ENCODE assay signal across 38 cellular contexts in the genomic region with DNA sequence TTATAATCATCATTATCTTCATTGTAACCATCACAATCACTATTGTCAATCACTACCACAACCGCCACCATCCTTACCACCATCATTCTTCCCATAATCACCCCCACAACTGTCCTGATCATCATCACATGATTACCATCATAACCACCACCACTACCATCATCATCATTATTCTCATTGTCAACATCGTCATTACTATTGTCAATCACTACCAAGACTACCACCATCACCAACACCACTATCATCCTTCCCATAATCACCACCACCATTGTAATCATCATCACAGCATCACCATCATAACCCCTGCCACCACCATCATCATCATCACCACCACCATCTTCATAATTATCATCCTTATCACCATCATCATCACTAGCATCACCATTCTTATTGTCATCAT. TPM values are rescaled to one million over a fixed set of nuclear protein-coding genes. Genes with fewer than 3 reads are reported as not detected.
"Had no signal": no experiment of that assay in that cellular context is flagged by ENCODE, and none has a peak within 500 bp of the region (broad histone marks: within the 10 kb centered on the region; RNA-seq: fewer than 3 reads in every experiment).

No MANE protein-coding gene starts in this region.

- H3K4me1 ChIP-seq: adrenal gland, body of pancreas, breast epithelium had no signal

- H3K4me3 ChIP-seq: adrenal gland, body of pancreas, breast epithelium, cardiac muscle cell had no signal

- H3K27ac ChIP-seq: adrenal gland, body of pancreas, brain microvascular endothelial cell, breast epithelium, cardiac muscle cell, VCaP had no signal

- H3K27me3 ChIP-seq: adrenal gland, body of pancreas, brain microvascular endothelial cell, cardiac muscle cell had no signal

- DNase-seq: activated B cell treated with CpG ODN at 0.5 μM for 24 hours; activated CD4-positive, alpha-beta memory T cell treated with anti-CD3 and anti-CD28 coated beads for 36 hours; activated CD4-positive, alpha-beta T cell treated with anti-CD3 and anti-CD28 coated beads for 4 hours; activated CD4-positive, alpha-beta T cell treated with anti-CD3 and anti-CD28 coated beads, Interleukin-2, amount 10 ng/mL, durations not matched to agents 24 days and 14 days; activated CD4-positive, alpha-beta T cell treated with anti-CD3 and anti-CD28 coated beads, Interleukin-2, amount 50 U/mL, for 1 hour; activated CD4-positive, alpha-beta T cell treated with anti-CD3 and anti-CD28 coated beads, Interleukin-2, amount 50 U/mL, for 4 hours; activated CD4-positive, CD25-positive, alpha-beta regulatory T cell treated with anti-CD3 and anti-CD28 coated beads, Interleukin-2, amount 50 U/mL, for 72 hours; activated CD8-positive, alpha-beta memory T cell treated with anti-CD3 and anti-CD28 coated beads, Interleukin-2, amount 50 U/mL, for 4 hours; activated CD8-positive, alpha-beta T cell treated with anti-CD3 and anti-CD28 coated beads for 36 hours; activated effector memory CD4-positive, alpha-beta T cell treated with anti-CD3 and anti-CD28 coated beads, Interleukin-2, amount 50 U/mL, for 16 hours; activated gamma-delta T cell treated with Interleukin-2 at 50 U/mL for 16 hours; activated naive CD4-positive, alpha-beta T cell; activated naive CD4-positive, alpha-beta T cell treated with anti-CD3 and anti-CD28 coated beads for 36 hours; activated naive CD4-positive, alpha-beta T cell treated with anti-CD3 and anti-CD28 coated beads, Interleukin-2, amount 50 U/mL, for 16 hours; activated naive CD8-positive, alpha-beta T cell treated with anti-CD3 and anti-CD28 coated beads for 36 hours; activated T-cell treated with anti-CD3 and anti-CD28 coated beads for 4 hours; activated T-cell treated with anti-CD3 and anti-CD28 coated beads, Interleukin-2, amount 50 U/mL, for 1 hour; activated T-cell treated with anti-CD3 and anti-CD28 coated beads, Interleukin-2, amount 50 U/mL, for 4 hours; activated T-cell treated with anti-CD3 and anti-CD28 coated beads, Interleukin-2, amount 50 U/mL, for 72 hours; adrenal gland; amniotic stem cell; aorta; body of pancreas; brain microvascular endothelial cell; caudate nucleus; cerebellar nuclear complex; T-helper 2 cell; T-helper 9 cell had no signal

- FAIRE-seq: astrocyte, TTC549 had no signal

- H3K36me3 ChIP-seq: adrenal gland, brain microvascular endothelial cell, breast epithelium, cardiac muscle cell had no signal

- ATAC-seq: activated CD8-positive, alpha-beta T cell treated with anti-CD3 and anti-CD28 coated beads for 36 hours; activated naive CD4-positive, alpha-beta T cell treated with anti-CD3 and anti-CD28 coated beads, Interleukin-2, amount 50 U/mL, for 72 hours; activated T-cell treated with anti-CD3 and anti-CD28 coated beads, Interleukin-2, amount 50 U/mL, for 4 hours; activated T-cell treated with anti-CD3 and anti-CD28 coated beads, Interleukin-2, amount 50 U/mL, for 72 hours; activated T-helper 17 cell treated with anti-CD3 and anti-CD28 coated beads, Interleukin-2, amount 50 U/mL, for 72 hours; body of pancreas had no signal

- H3K9me3 ChIP-seq: adrenal gland, body of pancreas, breast epithelium had no signal

RNA-seq across cellular contexts. Expression of a gene that starts 55.2 kb away (rescaled TPM):
- total RNA-seq: activated B cell treated with CpG ODN at 0.5 μM for 24 hours; activated CD4-positive, alpha-beta memory T cell treated with anti-CD3 and anti-CD28 coated beads for 36 hours; activated CD4-positive, alpha-beta T cell treated with anti-CD3 and anti-CD28 coated beads, Interleukin-2, amount 10 ng/mL, durations not matched to agents 24 days and 14 days; activated CD8-positive, alpha-beta memory T cell treated with anti-CD3 and anti-CD28 coated beads for 36 hours; activated CD8-positive, alpha-beta T cell treated with anti-CD3 and anti-CD28 coated beads for 36 hours; activated naive CD4-positive, alpha-beta T cell treated with anti-CD3 and anti-CD28 coated beads for 36 hours; activated naive CD4-positive, alpha-beta T cell treated with anti-CD3 and anti-CD28 coated beads, Interleukin-2, amount 50 U/mL, for 72 hours; activated naive CD8-positive, alpha-beta T cell treated with anti-CD3 and anti-CD28 coated beads for 36 hours; activated T-cell treated with anti-CD3 and anti-CD28 coated beads, Interleukin-2, amount 50 U/mL, for 4 hours; activated T-cell treated with anti-CD3 and anti-CD28 coated beads, Interleukin-2, amount 50 U/mL, for 72 hours; activated T-helper 1 cell treated with anti-CD3 and anti-CD28 coated beads, Interleukin-12 subunit alpha, Interleukin-12 subunit beta, Interleukin-2, Interleukin-4 antibody, amounts not matched to agents 30 ng/mL and 10 ng/mL and 1 ng/mL, durations not matched to agents 14 hours and 24 hours and 36 hours; activated T-helper 17 cell treated with anti-CD3 and anti-CD28 coated beads, Interleukin-2, amount 50 U/mL, for 72 hours; adrenal gland; aorta; astrocyte; body of pancreas; breast epithelium; cardiac muscle cell; chondrocyte had no signal
- polyA plus RNA-seq: adrenal gland, aorta, cardiac muscle cell had no signal

RNA-seq across cellular contexts. Expression of a gene that starts 55.3 kb away (rescaled TPM):
- total RNA-seq: astrocyte, cardiac muscle cell had no signal
- polyA plus RNA-seq: cardiac muscle cell had no signal
